Comparison of ENCODE assay signal across 11 cellular contexts in the genomic region with DNA sequence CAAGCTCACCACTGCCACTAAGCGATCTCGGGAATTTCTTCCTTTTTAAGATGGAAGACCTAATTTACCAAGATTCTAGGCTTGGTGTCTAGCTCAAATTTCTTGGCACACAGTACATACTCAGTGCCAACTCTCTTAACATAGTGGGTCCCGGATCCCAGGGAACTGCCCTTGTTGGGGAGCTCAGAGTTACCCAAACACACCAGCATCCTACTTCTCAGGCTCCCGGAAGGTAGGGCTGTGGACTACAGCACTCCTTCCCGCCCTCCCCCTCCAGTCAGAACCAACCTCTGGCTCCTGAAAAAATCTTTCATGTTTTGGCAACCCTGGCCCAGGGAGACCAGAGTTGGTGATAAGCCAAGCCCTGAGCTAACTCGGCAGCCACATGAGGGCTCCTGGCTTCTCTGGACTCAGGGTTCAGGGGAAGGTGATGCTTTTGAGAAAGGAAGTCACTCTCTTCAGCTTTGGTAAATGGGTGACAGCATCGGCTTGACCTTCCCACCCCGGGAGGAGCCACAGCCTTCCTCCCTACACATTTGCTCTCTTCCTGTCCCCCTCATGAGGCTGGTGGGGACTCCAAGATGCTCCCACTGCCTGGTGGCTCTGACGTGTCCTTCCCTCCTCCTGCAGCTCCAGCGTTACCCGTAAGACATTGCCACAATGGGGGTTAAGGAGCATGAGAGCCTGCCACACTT. TPM values are rescaled to one million over a fixed set of nuclear protein-coding genes. Genes with fewer than 3 reads are reported as not detected.
DNase-seq lines count a peak whose midpoint lies in the region; ATAC-seq and TF ChIP-seq lines count a peak whose summit lies in the region.
"Had no signal": no experiment of that assay in that cellular context is flagged by ENCODE, and none has a peak within 500 bp of the region (broad histone marks: within the 10 kb centered on the region; RNA-seq: fewer than 3 reads in every experiment).

No MANE protein-coding gene starts in this region.

- 82 to 88% methylated on average over 10 to 11 of the region's 11 CpGs for WGBS in GM23248 (ENCODE audit: low coverage in 1 of 2, low lambda C conversion rate in 2 of 2, missing lambda C conversion rate in 2 of 2), 2 experiments

- no peak overlapping the region for H2AFZ ChIP-seq in GM23248

- H3K36me3 Mint-ChIP-seq in Caco-2 (ENCODE audit: insufficient read depth, unreplicated experiment): peaks cover 65% of the 10 kb centered on the region
- peaks cover 27% of the 10 kb centered on the region for H3K36me3 Mint-ChIP-seq in memory B cell

- no peaks in the 10 kb centered on the region for H4K20me1 ChIP-seq in GM23248 (ENCODE audit: insufficient read depth)

- H3K4me2 ChIP-seq in GM23248 (ENCODE audit: unreplicated experiment): no peak overlapping the region

- H3K9ac ChIP-seq in HUES48 (ENCODE audit: low read depth, low read length): no peak overlapping the region
- no peak overlapping the region for H3K9ac ChIP-seq in GM23248

- in situ Hi-C loops in GM23248 (cut with MboI): loop anchor here (10.0 to 25.0 kb wide), 2 partner anchors 365 to 652 kb away; no protein-coding TSS in a partner anchor

- H3K9me2 ChIP-seq in GM23248 (ENCODE audit: insufficient read depth): no peaks in the 10 kb centered on the region

- no peaks in the 10 kb centered on the region for H3K27me3 Mint-ChIP-seq in Caco-2 (ENCODE audit: insufficient read depth, unreplicated experiment)
- no peaks in the 10 kb centered on the region for H3K27me3 Mint-ChIP-seq in memory B cell
- H3K27me3 Mint-ChIP-seq: B cell had no signal

- H3K4me1 Mint-ChIP-seq in Caco-2 (ENCODE audit: low read depth, unreplicated experiment) (peaks cover under 1% of the 10 kb centered on the region), memory B cell (peaks cover 8% of the 10 kb centered on the region)

- H3K4me3 Mint-ChIP-seq in Caco-2 (ENCODE audit: unreplicated experiment) (peak overlapping the region; percentile 30), memory B cell (no peak overlapping the region)
- H3K4me3 Mint-ChIP-seq: B cell had no signal

- intact Hi-C loops in Caco-2 (cut with micrococcal nuclease; ENCODE audit: unreplicated experiment): loop anchor here (5.0 to 10.0 kb wide), 3 partner anchors 165 to 625 kb away; no protein-coding TSS in a partner anchor

- CTCF ChIA-PET in Caco-2 (lab: Charles Lee): interaction anchor here (1.2 kb wide), 1 partner anchor 31 kb away, joined by 3 read pairs; no protein-coding TSS in a partner anchor

- H3K27me3 ChIP-seq in Caco-2 (replicated peaks; ENCODE audit: control insufficient read depth, insufficient read depth, low read length) (no peaks in the 10 kb centered on the region), HUES48 (ENCODE audit: control insufficient read depth, insufficient read depth, low read length) (no peaks in the 10 kb centered on the region), GM23248 (replicated peaks; ENCODE audit: insufficient read depth) (no peaks in the 10 kb centered on the region)
- H3K27me3 ChIP-seq: SJSA1 had no signal

- TF ChIP-seq CTCF in Caco-2 (IDR thresholded peaks at IDR 0.05; ENCODE audit: insufficient read depth in 1 of 2, low read depth in 1 of 2, low read length in 1 of 2, severe bottlenecking in 1 of 2, unreplicated experiment in 1 of 2): no peak

- no peaks in the 10 kb centered on the region for H3K79me2 ChIP-seq in GM23248 (ENCODE audit: insufficient read depth)

- peaks cover 16% of the 10 kb centered on the region for H3K36me3 ChIP-seq in Caco-2 (ENCODE audit: control insufficient read depth, insufficient read depth, low read length)
- peaks cover 50% of the 10 kb centered on the region for H3K36me3 ChIP-seq in HUES48 (ENCODE audit: control insufficient read depth, insufficient read depth, low read length)
- H3K36me3 ChIP-seq in GM23248 (ENCODE audit: low read depth): peaks cover 50% of the 10 kb centered on the region

- H3K27ac Mint-ChIP-seq in Caco-2 (ENCODE audit: unreplicated experiment) (peak overlapping the region; percentile 22), memory B cell (peak overlapping the region; percentile 68)
- H3K27ac Mint-ChIP-seq: B cell had no signal

- H3F3A ChIP-seq in GM23248 (ENCODE audit: insufficient read depth): peaks cover 9% of the 10 kb centered on the region

- H3K9me3 ChIP-seq in Caco-2 (no peaks in the 10 kb centered on the region), HUES48 (ENCODE audit: control insufficient read depth, insufficient read depth, low read length) (no peaks in the 10 kb centered on the region), GM23248 (ENCODE audit: low read depth) (no peaks in the 10 kb centered on the region)
- H3K9me3 ChIP-seq: SJSA1 had no signal

- H3K4me1 ChIP-seq in Caco-2 (peaks cover 5% of the 10 kb centered on the region), HUES48 (ENCODE audit: control insufficient read depth, insufficient read depth, low read length) (no peaks in the 10 kb centered on the region), GM23248 (ENCODE audit: insufficient read depth) (no peaks in the 10 kb centered on the region)

- ATAC-seq in memory B cell (ENCODE audit: low read depth) (no peak), GM19035 (IDR thresholded peaks at IDR 0.05; ENCODE audit: unreplicated experiment) (no peak)

- DNase-seq in Caco-2 (no peak), astrocyte of the hippocampus (ENCODE audit: low read depth, low spot score) (peak; percentile 78), memory B cell (ENCODE audit: low spot score in 2 of 2) (no peak), GM23248 (no peak), activated gamma-delta T cell (lab: John Stamatoyannopoulos, UW) (no peak)
- no peak for DNase-seq in effector CD4-positive, alpha-beta T cell
- DNase-seq: NCI-H2081 treated with DMSO at 0.1 percent for 48 hours had no signal

- BruUV-seq in Caco-2 (replicated peaks; lab: Mats Ljungman, UMichigan): no TSS peak

- no peak overlapping the region for H3K4me3 ChIP-seq in Caco-2 (ENCODE audit: low read depth, low read length)
- no peak overlapping the region for H3K4me3 ChIP-seq in HUES48 (ENCODE audit: low read depth, low read length)
- no peak overlapping the region for H3K4me3 ChIP-seq in GM23248
- H3K4me3 ChIP-seq: SJSA1 had no signal

- POLR2A ChIA-PET in Caco-2 (lab: Charles Lee): interaction anchor here (2.0 kb wide), 1 partner anchor 9 kb away, joined by 7 read pairs; the partner anchor contains the start of gene ODC1

- H3K27ac ChIP-seq in HUES48 (ENCODE audit: low read depth, low read length) (peak overlapping the region; percentile 7), GM23248 (no peak overlapping the region)
- H3K27ac ChIP-seq: SJSA1 had no signal

- H3K9me3 Mint-ChIP-seq in Caco-2 (ENCODE audit: unreplicated experiment) (no peaks in the 10 kb centered on the region), memory B cell (no peaks in the 10 kb centered on the region)

RNA-seq across cellular contexts. Expression of gene ODC1, which starts 8.8 kb away (rescaled TPM):
- 277 and 285 TPM in 2 replicates for total RNA-seq in Caco-2 (2022)
- 106 and 114 TPM in 2 replicates for total RNA-seq in GM23248 (2014; rRNA removed; shearing (Covaris generic))
- polyA plus RNA-seq in GM23248 (2016; fragmentation: Nextera tagmentation; extraction: Ambion mirVana): 58.3 and 61.5 TPM in 2 replicates
